23 cellular contexts compared by ENCODE assay signal in the genomic region with DNA sequence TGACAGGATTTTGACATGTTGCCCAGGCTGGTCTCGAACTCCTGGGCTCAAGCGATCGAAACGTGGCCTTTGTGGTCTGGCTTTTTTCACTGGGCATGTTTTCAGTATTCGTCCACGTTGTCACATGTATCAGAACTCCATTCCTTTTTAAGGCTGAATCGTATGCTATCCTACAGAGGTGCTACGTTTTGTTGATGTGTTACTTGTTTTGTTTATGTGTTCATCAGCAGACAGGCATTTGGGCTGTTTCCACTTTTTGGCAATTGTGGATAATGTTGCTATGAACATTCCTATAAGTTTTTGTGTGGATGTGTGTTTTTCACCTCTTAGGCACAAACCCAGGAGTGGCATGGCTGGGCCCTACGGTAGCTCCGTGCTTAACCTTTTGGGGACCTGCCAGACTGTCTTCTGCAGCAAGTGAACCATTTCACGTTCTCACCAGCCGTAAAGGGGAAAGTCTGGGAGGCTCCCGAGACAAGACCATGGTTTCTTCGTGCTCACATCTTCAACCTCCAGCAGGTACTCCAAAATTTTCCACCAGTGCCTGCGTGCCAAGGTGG. TPM values are rescaled to one million over a fixed set of nuclear protein-coding genes. Genes with fewer than 3 reads are reported as not detected.
DNase-seq lines count a peak whose midpoint lies in the region; ATAC-seq, FAIRE-seq and TF ChIP-seq lines count a peak whose summit lies in the region.
"Had no signal": no experiment of that assay in that cellular context is flagged by ENCODE, and none has a peak within 500 bp of the region (broad histone marks: within the 10 kb centered on the region; RNA-seq: fewer than 3 reads in every experiment).

No MANE protein-coding gene starts in this region.

- H2BK5ac ChIP-seq in mesenchymal stem cell (ENCODE audit: low read depth, low read length, poor library complexity, severe bottlenecking): no peak overlapping the region

- H4K20me1 ChIP-seq in neural progenitor cell (ENCODE audit: low read depth) (no peaks in the 10 kb centered on the region), OCI-LY7 (ENCODE audit: insufficient read depth, low read length) (no peaks in the 10 kb centered on the region)

- H4K8ac ChIP-seq in mesenchymal stem cell (ENCODE audit: low read length): no peak overlapping the region

- peak; percentile 40 for FAIRE-seq in bronchial epithelial cell (lab: Jason Lieb, UNC)

- H3K36me3 Mint-ChIP-seq in neural progenitor cell: no peaks in the 10 kb centered on the region
- H3K36me3 Mint-ChIP-seq: WTC11 had no signal

- H3K4me3 Mint-ChIP-seq in neural progenitor cell: no peak overlapping the region
- H3K4me3 Mint-ChIP-seq: HFFc6, WTC11 had no signal

- DNase-seq in bronchial epithelial cell (ENCODE audit: low read depth) (no peak), left ventricle myocardium superior (no peak), neural progenitor cell (ENCODE audit: low spot score) (no peak), tibial artery (no peak), OCI-LY7 (ENCODE audit: low spot score) (no peak), mesenchymal stem cell (no peak), Ammon's horn (ENCODE audit: low spot score) (no peak)
- DNase-seq: activated CD4-positive, alpha-beta T cell treated with anti-CD3 and anti-CD28 coated beads, Interleukin-2, amount 50 U/mL, for 48 hours; activated gamma-delta T cell; activated T-cell treated with anti-CD3 and anti-CD28 coated beads for 4 hours; dermis blood vessel endothelial cell; HFFc6; KG1; NCI-H1436 treated with DMSO at 0.1 percent for 48 hours; NCI-H526; nucleus accumbens; stimulated activated CD4-positive, alpha-beta T cell treated with anti-CD3 and anti-CD28 coated beads, Interleukin-15, amount 100 ng/mL, for 24 hours; stimulated activated CD8-positive, alpha-beta memory T cell treated with anti-CD3 and anti-CD28 coated beads, Interleukin-4, amount 100 ng/mL, for 48 hours had no signal

- H3K23ac ChIP-seq in mesenchymal stem cell (ENCODE audit: low read length in 2 of 2): no peak overlapping the region

- TF ChIP-seq CTCF in bronchial epithelial cell (IDR thresholded peaks at IDR 0.05; ENCODE audit: insufficient read depth, low read length, severe bottlenecking): no peak
- TF ChIP-seq CTCF in neural progenitor cell (IDR thresholded peaks at IDR 0.05): no peak
- TF ChIP-seq CTCF in tibial artery (IDR thresholded peaks at IDR 0.05): no peak
- TF ChIP-seq CTCF in OCI-LY7 (conservative IDR thresholded peaks at IDR 0.05; ENCODE audit: low read length): no peak

- peaks cover 28% of the 10 kb centered on the region for H3K79me1 ChIP-seq in mesenchymal stem cell (replicated peaks; ENCODE audit: low read length, poor library complexity, severe bottlenecking)

- no peak overlapping the region for H2BK15ac ChIP-seq in mesenchymal stem cell (ENCODE audit: low read depth, poor library complexity, severe bottlenecking)

- BruUV-seq in OCI-LY7 (replicated peaks; lab: Mats Ljungman, UMichigan): no TSS peak

- H2AFZ ChIP-seq in neural progenitor cell (replicated peaks) (no peak overlapping the region), OCI-LY7 (ENCODE audit: low read length) (no peak overlapping the region), mesenchymal stem cell (ENCODE audit: low read depth, low read length) (no peak overlapping the region)

- no peak overlapping the region for H3K14ac ChIP-seq in mesenchymal stem cell (ENCODE audit: low read length in 2 of 2)

- no peaks in the 10 kb centered on the region for H3K9me3 Mint-ChIP-seq in neural progenitor cell
- H3K9me3 Mint-ChIP-seq: HFFc6, WTC11 had no signal

- H3K27me3 ChIP-seq in bronchial epithelial cell (ENCODE audit: control insufficient read depth, insufficient read depth, low read length) (no peaks in the 10 kb centered on the region), neural progenitor cell (no peaks in the 10 kb centered on the region), tibial artery (no peaks in the 10 kb centered on the region), mesenchymal stem cell (ENCODE audit: control insufficient read depth in 1 of 2, insufficient read depth in 1 of 2, low read length in 2 of 2) (no peaks in the 10 kb centered on the region)
- H3K27me3 ChIP-seq: breast epithelium, right lobe of liver had no signal

- no peak overlapping the region for H4K91ac ChIP-seq in mesenchymal stem cell (ENCODE audit: low read length)

- intact Hi-C loops in left ventricle myocardium superior (cut with micrococcal nuclease) (no loop called here), tibial artery (cut with DNase I; ENCODE audit: low total_unique reads) (no loop called here), OCI-LY7 (cut with micrococcal nuclease; ENCODE audit: unreplicated experiment) (no loop called here)

- H3K36me3 ChIP-seq in bronchial epithelial cell (ENCODE audit: control insufficient read depth, insufficient read depth, low read length) (no peaks in the 10 kb centered on the region), neural progenitor cell (no peaks in the 10 kb centered on the region), tibial artery (no peaks in the 10 kb centered on the region), OCI-LY7 (ENCODE audit: insufficient read depth, low read length) (no peaks in the 10 kb centered on the region), mesenchymal stem cell (ENCODE audit: control insufficient read depth in 1 of 2, insufficient read depth in 2 of 2, low read depth in 1 of 2, low read length in 2 of 2) (no peaks in the 10 kb centered on the region)
- H3K36me3 ChIP-seq: breast epithelium, right lobe of liver had no signal

- no peak overlapping the region for H3K27ac Mint-ChIP-seq in neural progenitor cell
- H3K27ac Mint-ChIP-seq: HFFc6, WTC11 had no signal

- H3K9me2 ChIP-seq in OCI-LY7 (ENCODE audit: insufficient read depth, low read length): no peaks in the 10 kb centered on the region

- H3F3A ChIP-seq in neural progenitor cell (ENCODE audit: low read depth): no peaks in the 10 kb centered on the region

- H2BK12ac ChIP-seq in mesenchymal stem cell (ENCODE audit: low read length in 2 of 2): no peak overlapping the region

- H3K27ac ChIP-seq in neural progenitor cell (no peak overlapping the region), tibial artery (peak overlapping the region; percentile 83 to 88), OCI-LY7 (ENCODE audit: low read depth, low read length, poor library complexity, severe bottlenecking) (no peak overlapping the region), mesenchymal stem cell (ENCODE audit: low read length, poor library complexity, severe bottlenecking) (no peak overlapping the region)
- H3K27ac ChIP-seq: RWPE1 had no signal

- H3K4me1 Mint-ChIP-seq in neural progenitor cell: peaks cover 18% of the 10 kb centered on the region

- H2BK120ac ChIP-seq in mesenchymal stem cell (ENCODE audit: low read depth, low read length): no peak overlapping the region

- H3K18ac ChIP-seq in mesenchymal stem cell (ENCODE audit: low read depth in 1 of 2, low read length in 2 of 2): no peak overlapping the region

- H3K9me3 ChIP-seq in neural progenitor cell (ENCODE audit: low read depth) (no peaks in the 10 kb centered on the region), tibial artery (no peaks in the 10 kb centered on the region), OCI-LY7 (ENCODE audit: low read length) (no peaks in the 10 kb centered on the region), mesenchymal stem cell (ENCODE audit: control insufficient read depth, low read length) (no peaks in the 10 kb centered on the region)
- H3K9me3 ChIP-seq: breast epithelium, right lobe of liver had no signal

- peak overlapping the region; percentile 28 for H3K4me2 ChIP-seq in neural progenitor cell
- H3K4me2 ChIP-seq in OCI-LY7 (ENCODE audit: low read length): no peak overlapping the region
- H3K4me2 ChIP-seq in mesenchymal stem cell (ENCODE audit: low read length, poor library complexity, severe bottlenecking): no peak overlapping the region

- no peak overlapping the region for H3K4ac ChIP-seq in mesenchymal stem cell (ENCODE audit: low read depth in 1 of 2, low read length in 2 of 2)

- H2AK5ac ChIP-seq in mesenchymal stem cell (ENCODE audit: low read length, severe bottlenecking): no peak overlapping the region

- H3K79me2 ChIP-seq in neural progenitor cell (ENCODE audit: low read depth) (no peaks in the 10 kb centered on the region), OCI-LY7 (ENCODE audit: insufficient read depth, low read depth, low read length) (no peaks in the 10 kb centered on the region)

- H3K27me3 Mint-ChIP-seq in neural progenitor cell (ENCODE audit: insufficient read depth, low read depth): peaks cover 2% of the 10 kb centered on the region

- H3K9ac ChIP-seq in neural progenitor cell: no peak overlapping the region
- no peak overlapping the region for H3K9ac ChIP-seq in mesenchymal stem cell (ENCODE audit: low read length)

- WGBS in mesenchymal stem cell: 89% methylated on average over 15 of the region's 15 CpGs

- POLR2A ChIA-PET in OCI-LY7 (lab: Charles Lee): no interaction called here

- no peak overlapping the region for H3K4me3 ChIP-seq in bronchial epithelial cell (ENCODE audit: low read depth, low read length)
- H3K4me3 ChIP-seq in neural progenitor cell: no peak overlapping the region
- H3K4me3 ChIP-seq in tibial artery: no peak overlapping the region
- H3K4me3 ChIP-seq in OCI-LY7 (ENCODE audit: low read depth, low read length, poor library complexity, severe bottlenecking): no peak overlapping the region
- H3K4me3 ChIP-seq in mesenchymal stem cell (ENCODE audit: insufficient read depth in 1 of 2, low read depth in 1 of 2, low read length in 2 of 2): no peak overlapping the region

- ATAC-seq in left ventricle myocardium superior: peak; percentile 3
- ATAC-seq: SK-N-SH treated with all-trans-retinoic acid at 6 μM for 48 hours had no signal

- H3K4me1 ChIP-seq in neural progenitor cell (peaks cover 17% of the 10 kb centered on the region), tibial artery (peaks cover 0 to 76% (median 43%) of the 10 kb centered on the region in 4 donors), OCI-LY7 (ENCODE audit: insufficient read depth, low read length, poor library complexity, severe bottlenecking) (no peaks in the 10 kb centered on the region), mesenchymal stem cell (ENCODE audit: control insufficient read depth, insufficient read depth, low read depth, low read length) (peaks cover 4% of the 10 kb centered on the region)

- CTCF ChIA-PET in OCI-LY7 (lab: Charles Lee; ENCODE audit: unreplicated experiment): no interaction called here

RNA-seq across cellular contexts. Expression of a gene that starts 26.9 kb away (rescaled TPM):
- total RNA-seq in bronchial epithelial cell (11.3 and 16.6 TPM in 2 replicates), left ventricle myocardium superior (53.5 TPM), neural progenitor cell (ENCODE audit: low replicate concordance) (1.2 and 3.4 TPM in 2 replicates), OCI-LY7 (2022) (0.31 and 0.34 TPM in 2 replicates)
- 0.08 and 0.22 TPM in 2 replicates for total RNA-seq in OCI-LY7 (2014; rRNA removed; shearing (Covaris generic))
- 20.7 TPM for polyA plus RNA-seq in mesenchymal stem cell (2013, experiment 1 of 2)
- polyA plus RNA-seq in mesenchymal stem cell (2013, experiment 2 of 2): 20.1 TPM

Comparison
In these comparisons a context has a peak if more than half of its experiments do, and no peak if none do; other contexts are left out.
1. H3K27ac ChIP-seq: peak in tibial artery (2 of 2); none in neural progenitor cell (single experiment), OCI-LY7 (single experiment) and mesenchymal stem cell (single experiment).